ENCODE assay signal across 36 cellular contexts in the genomic region with DNA sequence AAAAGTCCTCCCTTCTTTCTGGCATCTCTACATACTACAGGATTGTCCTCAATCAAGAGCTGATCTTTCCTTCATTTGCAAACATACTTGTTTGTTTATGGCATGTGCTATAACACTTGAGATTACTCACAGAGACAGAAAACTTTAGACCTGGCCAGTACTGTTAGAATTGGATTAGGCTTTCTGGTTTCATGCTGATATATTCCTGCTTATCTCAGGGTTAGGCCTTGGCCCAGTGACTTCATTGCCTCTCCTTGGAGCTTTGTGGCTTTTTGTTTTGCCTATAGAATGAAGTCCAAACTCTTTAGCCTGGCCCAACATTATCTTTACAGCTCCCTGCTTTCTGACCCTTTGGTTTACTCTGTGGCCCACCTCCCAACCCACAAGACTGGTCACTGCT.
"Had no signal": no experiment of that assay in that cellular context is flagged by ENCODE, and none has a peak within 500 bp of the region (broad histone marks: within the 10 kb centered on the region; RNA-seq: fewer than 3 reads in every experiment).

No MANE protein-coding gene starts in this region.

- H3K27me3 ChIP-seq: MG63 had no signal

- H3K36me3 ChIP-seq: MG63 had no signal

- DNase-seq: Karpas-422, Kasumi-1, MG63, MM.1S, MV-4-11, NCI-H1048, NCI-H1092, NCI-H1092 treated with DMSO at 0.1 percent for 48 hours, NCI-H1105, NCI-H1105 treated with DMSO at 0.1 percent for 48 hours, NCI-H1417, NCI-H1417 treated with DMSO at 0.1 percent for 48 hours, NCI-H1436, NCI-H1436 treated with DMSO at 0.1 percent for 48 hours, NCI-H146, NCI-H1694, NCI-H1694 treated with DMSO at 0.1 percent for 48 hours, NCI-H187, NCI-H187 treated with DMSO at 0.1 percent for 48 hours, NCI-H1930, NCI-H2029, NCI-H2029 treated with DMSO at 0.1 percent for 48 hours, NCI-H2081, NCI-H2081 treated with DMSO at 0.1 percent for 48 hours, NCI-H2107, NCI-H2171, NCI-H2171 treated with DMSO at 0.1 percent for 48 hours, NCI-H2227 treated with DMSO at 0.1 percent for 48 hours, NCI-H226, NCI-H345, NCI-H446, NCI-H446 treated with DMSO at 0.1 percent for 48 hours, NCI-H510A, NCI-H510A treated with DMSO at 0.1 percent for 48 hours, NCI-H524, NCI-H524 treated with DMSO at 0.1 percent for 48 hours had no signal

- H3K4me3 ChIP-seq: MG63 had no signal

- H3K9me3 ChIP-seq: MG63 had no signal
